Comparison of ENCODE assay signal across 13 cellular contexts in genomic region chr2:181685150-181685688, GRCh38. TPM values are rescaled to one million over a fixed set of nuclear protein-coding genes. Genes with fewer than 3 reads are reported as not detected.
DNase-seq lines count a peak whose midpoint lies in the region; ATAC-seq, FAIRE-seq and TF ChIP-seq lines count a peak whose summit lies in the region.
"Had no signal": no experiment of that assay in that cellular context is flagged by ENCODE, and none has a peak within 500 bp of the region (broad histone marks: within the 10 kb centered on the region; RNA-seq: fewer than 3 reads in every experiment).

No MANE protein-coding gene starts in this region.

- ATAC-seq in K562 (peak; percentile 55), memory B cell (ENCODE audit: low read depth) (no peak), HG02840 (IDR thresholded peaks at IDR 0.05; ENCODE audit: low FRiP score, unreplicated experiment) (no peak), left cardiac atrium (no peak)

- H3K79me2 ChIP-seq in K562 (ENCODE audit: control insufficient read depth, insufficient read depth, low read length): no peaks in the 10 kb centered on the region

- no peak overlapping the region for H3K27ac ChIP-seq in HUES48 (ENCODE audit: low read depth, low read length)
- no peak overlapping the region for H3K27ac ChIP-seq in K562 (ENCODE audit: extremely low read depth, low read depth, low read length)
- no peak overlapping the region for H3K27ac ChIP-seq in coronary artery
- no peak overlapping the region for H3K27ac ChIP-seq in sigmoid colon
- H3K27ac ChIP-seq: left ventricle myocardium inferior, prostate gland had no signal

- no peak for TF ChIP-seq CTCF in K562 (IDR thresholded peaks at IDR 0.05 in 2 of 3, conservative IDR thresholded peaks at IDR 0.05 in 1 of 3; ENCODE audit: insufficient read depth in 2 of 3, low read depth in 1 of 3, low read length in 3 of 3)
- TF ChIP-seq CTCF in coronary artery (IDR thresholded peaks at IDR 0.05): no peak
- no peak for TF ChIP-seq CTCF in sigmoid colon (IDR thresholded peaks at IDR 0.05)

- no peak overlapping the region for H2AFZ ChIP-seq in K562 (ENCODE audit: low read depth, low read length)

- H3K27ac Mint-ChIP-seq in memory B cell: peak overlapping the region; percentile 82

- H3K4me3 ChIP-seq in HUES48 (ENCODE audit: low read depth, low read length) (peak overlapping the region; percentile 17), K562 (no peak overlapping the region), coronary artery (no peak overlapping the region), sigmoid colon (no peak overlapping the region)
- H3K4me3 ChIP-seq: left ventricle myocardium inferior, prostate gland had no signal

- BruUV-seq in K562 (replicated peaks; lab: Mats Ljungman, UMichigan): no TSS peak

- peaks cover 43% of the 10 kb centered on the region for H3K27me3 Mint-ChIP-seq in memory B cell

- DNase-seq in DMS153 (lab: John Stamatoyannopoulos, UW): peak; percentile 41
- no peak for DNase-seq in K562 (ENCODE audit: extremely low read depth in 1 of 4, low spot score in 3 of 4)
- no peak for DNase-seq in memory B cell (ENCODE audit: low spot score in 2 of 2)
- DNase-seq in coronary artery (ENCODE audit: low spot score): no peak
- DNase-seq in left cardiac atrium: no peak
- DNase-seq in sigmoid colon: no peak
- DNase-seq: anterior cingulate cortex, left ventricle myocardium inferior, NCI-H446 treated with DMSO at 0.1 percent for 48 hours had no signal

- H3K36me3 ChIP-seq in HUES48 (ENCODE audit: control insufficient read depth, insufficient read depth, low read length): no peaks in the 10 kb centered on the region
- H3K36me3 ChIP-seq in K562 (ENCODE audit: control insufficient read depth, insufficient read depth, low read length): no peaks in the 10 kb centered on the region
- H3K36me3 ChIP-seq in sigmoid colon: no peaks in the 10 kb centered on the region
- H3K36me3 ChIP-seq: left ventricle myocardium inferior, prostate gland had no signal

- intact Hi-C loops in K562 (cut with micrococcal nuclease) (no loop called here), left cardiac atrium (cut with DNase I) (no loop called here), sigmoid colon (cut with DNase I) (no loop called here)

- no peak overlapping the region for H3K4me3 Mint-ChIP-seq in memory B cell

- H3K36me3 Mint-ChIP-seq in memory B cell: no peaks in the 10 kb centered on the region

- in situ Hi-C loops in K562 (cut with MboI): no loop called here

- H3K9me1 ChIP-seq in K562 (ENCODE audit: control insufficient read depth, insufficient read depth, low read length): no peaks in the 10 kb centered on the region

- H3K9me3 ChIP-seq in HUES48 (ENCODE audit: control insufficient read depth, insufficient read depth, low read length) (no peaks in the 10 kb centered on the region), K562 (replicated peaks; ENCODE audit: control insufficient read depth, insufficient read depth, low read depth, low read length) (no peaks in the 10 kb centered on the region), sigmoid colon (no peaks in the 10 kb centered on the region)
- H3K9me3 ChIP-seq: left ventricle myocardium inferior, prostate gland had no signal

- peaks cover 29% of the 10 kb centered on the region for H3K4me1 Mint-ChIP-seq in memory B cell

- CTCF ChIA-PET in K562 (lab: Yijun Ruan, JAX; ENCODE audit: low intra/inter-chr PET ratio): interaction anchor here (0.6 kb wide), 1 partner anchor 70 kb away, joined by 4 read pairs; no protein-coding TSS in a partner anchor

- H3K27me3 ChIP-seq in HUES48 (ENCODE audit: control insufficient read depth, insufficient read depth, low read length) (peaks cover 97% of the 10 kb centered on the region), K562 (ENCODE audit: control insufficient read depth in 2 of 2, insufficient read depth in 2 of 2, low read length in 2 of 2) (peaks cover 29 to 42% of the 10 kb centered on the region in 2 experiments; a peak in 4 of 5 replicates), sigmoid colon (peaks cover 41 to 77% (median 50%) of the 10 kb centered on the region in 3 donors)

- WGBS in K562 (ENCODE audit: insufficient coverage, low coverage, missing lambda C conversion rate): 1% methylated on average over 21 of the region's 21 CpGs
- 6 to 15% methylated on average over 21 of the region's 21 CpGs for WGBS in sigmoid colon, 2 donors

- TF ChIP-seq POLR2A in K562 (conservative IDR thresholded peaks at IDR 0.05): no peak
- TF ChIP-seq POLR2A in sigmoid colon (IDR thresholded peaks at IDR 0.05): no peak

- POLR2A ChIA-PET in K562 (lab: Yijun Ruan, JAX): interaction anchor here (0.7 kb wide), 1 partner anchor 38 kb away, joined by 3 read pairs; no protein-coding TSS in a partner anchor

- TF ChIP-seq EP300 in K562 (IDR thresholded peaks at IDR 0.05; ENCODE audit: low read length) (no peak), sigmoid colon (IDR thresholded peaks at IDR 0.05) (no peak)

- H3K4me2 ChIP-seq in K562 (ENCODE audit: insufficient read depth, low read length): no peak overlapping the region

- no peaks in the 10 kb centered on the region for H4K20me1 ChIP-seq in K562 (replicated peaks; ENCODE audit: control insufficient read depth, insufficient read depth, low read length)

- FAIRE-seq in K562 (lab: Jason Lieb, UNC): no peak

- TF ChIP-seq RAD21 in K562 (CRISPR knock-in tag; conservative IDR thresholded peaks at IDR 0.05 in 1 of 2, IDR thresholded peaks at IDR 0.05 in 1 of 2): no peak

- H3K4me1 ChIP-seq in HUES48 (ENCODE audit: control insufficient read depth, insufficient read depth, low read length): peaks cover 38% of the 10 kb centered on the region
- H3K4me1 ChIP-seq in K562 (replicated peaks in 1 of 2; ENCODE audit: control insufficient read depth in 2 of 2, insufficient read depth in 2 of 2, low read length in 2 of 2): peaks cover 0 to 5% of the 10 kb centered on the region in 2 experiments; a peak in 1 of 5 replicates
- peaks cover 0 to 40% (median 26%) of the 10 kb centered on the region in 4 donors for H3K4me1 ChIP-seq in sigmoid colon

- no peak overlapping the region for H3K9ac ChIP-seq in HUES48 (ENCODE audit: low read depth, low read length)
- no peak overlapping the region for H3K9ac ChIP-seq in K562 (ENCODE audit: insufficient read depth in 1 of 2, low read depth in 2 of 2, low read length in 2 of 2)

- H3K9me3 Mint-ChIP-seq in memory B cell: peaks cover 5% of the 10 kb centered on the region

TF ChIP-seq in K562, 482 proteins besides CTCF, POLR2A, EP300 and RAD21 (continues in another document):
- peak; percentile 73; the same call in 1 of the 2 replicates for TF ChIP-seq ELF4 (CRISPR knock-in tag; IDR thresholded peaks at IDR 0.05)

RNA-seq across cellular contexts. Expression of gene NEUROD1, which starts 4.9 kb away (rescaled TPM):
- not detected in 2 replicates for total RNA-seq in K562 (2011; cell fraction: chromatin; rRNA removed; ENCODE audit: low replicate concordance)
- not detected in 2 replicates for total RNA-seq in K562 (2011; cell fraction: nucleolus; rRNA removed)
- not detected in 2 replicates for total RNA-seq in K562 (2011; cell fraction: nucleoplasm; rRNA removed)
- total RNA-seq in K562 (2014; rRNA removed): not detected in 2 replicates
- total RNA-seq in K562 (2014; rRNA removed; fragmentation: Illumina TruSeq; extraction: Trizol): not detected in 2 replicates
- not detected in 2 replicates for total RNA-seq in K562 (2015; rRNA removed; fragmentation: Illumina TruSeq; extraction: Trizol)
- not detected in 2 replicates for total RNA-seq in K562 (2021)
- polyA plus RNA-seq in K562 (2011; rRNA removed): not detected in 2 replicates
- polyA plus RNA-seq in K562 (2011; cell fraction: cytosol; rRNA removed): not detected in 2 replicates
- polyA plus RNA-seq in K562 (2011; cell fraction: nucleus; rRNA removed): not detected in 2 replicates
- not detected in 2 replicates for polyA plus RNA-seq in K562 (2012)
- polyA plus RNA-seq in K562 (2014; fragmentation: Illumina TruSeq; extraction: Trizol): not detected in 2 replicates
- not detected for polyA plus RNA-seq in K562 (2014; fragmentation: Nextera tagmentation; extraction: Ambion mirVana)
- not detected in 2 replicates for polyA plus RNA-seq in K562 (2014; rRNA removed)
- polyA minus RNA-seq in K562 (2011; rRNA and poly(A)+ RNA removed): not detected in 2 replicates
- polyA minus RNA-seq in K562 (2011; cell fraction: cytosol; rRNA and poly(A)+ RNA removed): not detected in 2 replicates
- not detected in 2 replicates for polyA minus RNA-seq in K562 (2011; cell fraction: nucleus; rRNA and poly(A)+ RNA removed)
- total RNA-seq in left cardiac atrium: not detected
- total RNA-seq in sigmoid colon: not detected
- 1 to 10 TPM in 2 of 3 donors, under 1 TPM in 1; 0.39 to 3.6 (median 2.3) TPM for polyA plus RNA-seq in sigmoid colon
- total RNA-seq: activated CD8-positive, alpha-beta memory T cell treated with anti-CD3 and anti-CD28 coated beads for 36 hours; left ventricle myocardium inferior; prostate gland had no signal

RNA-seq across cellular contexts. Expression of gene CERKL, which starts 28.3 kb away (rescaled TPM):
- total RNA-seq in K562 (2011; cell fraction: chromatin; rRNA removed; ENCODE audit: low replicate concordance): not detected in 2 replicates
- total RNA-seq in K562 (2011; cell fraction: nucleolus; rRNA removed): not detected in 2 replicates
- total RNA-seq in K562 (2011; cell fraction: nucleoplasm; rRNA removed): not detected in 2 replicates
- not detected in 2 replicates for total RNA-seq in K562 (2014; rRNA removed)
- total RNA-seq in K562 (2014; rRNA removed; fragmentation: Illumina TruSeq; extraction: Trizol): not detected in 2 replicates
- total RNA-seq in K562 (2015; rRNA removed; fragmentation: Illumina TruSeq; extraction: Trizol): not detected in 2 replicates
- total RNA-seq in K562 (2021): not detected in 2 replicates
- polyA plus RNA-seq in K562 (2011; rRNA removed): not detected in 2 replicates
- not detected in 2 replicates for polyA plus RNA-seq in K562 (2011; cell fraction: cytosol; rRNA removed)
- not detected in 2 replicates for polyA plus RNA-seq in K562 (2011; cell fraction: nucleus; rRNA removed)
- 0.04 and 0.10 TPM in 2 replicates for polyA plus RNA-seq in K562 (2012)
- polyA plus RNA-seq in K562 (2014; fragmentation: Illumina TruSeq; extraction: Trizol): not detected in 2 replicates
- polyA plus RNA-seq in K562 (2014; fragmentation: Nextera tagmentation; extraction: Ambion mirVana): under 1 TPM; 0.04 to 0.08 TPM
- polyA plus RNA-seq in K562 (2014; rRNA removed): not detected in 2 replicates
- not detected in 2 replicates for polyA minus RNA-seq in K562 (2011; rRNA and poly(A)+ RNA removed)
- not detected in 2 replicates for polyA minus RNA-seq in K562 (2011; cell fraction: cytosol; rRNA and poly(A)+ RNA removed)
- polyA minus RNA-seq in K562 (2011; cell fraction: nucleus; rRNA and poly(A)+ RNA removed): not detected in 2 replicates
- not detected for total RNA-seq in left cardiac atrium
- total RNA-seq in sigmoid colon: not detected
- polyA plus RNA-seq in sigmoid colon: under 1 TPM in 1 of 3 donors, not detected in 2; 0.09 TPM
- total RNA-seq: activated CD8-positive, alpha-beta memory T cell treated with anti-CD3 and anti-CD28 coated beads for 36 hours; left ventricle myocardium inferior had no signal
